Comparison of ENCODE assay signal across 7 cellular contexts in the genomic region with DNA sequence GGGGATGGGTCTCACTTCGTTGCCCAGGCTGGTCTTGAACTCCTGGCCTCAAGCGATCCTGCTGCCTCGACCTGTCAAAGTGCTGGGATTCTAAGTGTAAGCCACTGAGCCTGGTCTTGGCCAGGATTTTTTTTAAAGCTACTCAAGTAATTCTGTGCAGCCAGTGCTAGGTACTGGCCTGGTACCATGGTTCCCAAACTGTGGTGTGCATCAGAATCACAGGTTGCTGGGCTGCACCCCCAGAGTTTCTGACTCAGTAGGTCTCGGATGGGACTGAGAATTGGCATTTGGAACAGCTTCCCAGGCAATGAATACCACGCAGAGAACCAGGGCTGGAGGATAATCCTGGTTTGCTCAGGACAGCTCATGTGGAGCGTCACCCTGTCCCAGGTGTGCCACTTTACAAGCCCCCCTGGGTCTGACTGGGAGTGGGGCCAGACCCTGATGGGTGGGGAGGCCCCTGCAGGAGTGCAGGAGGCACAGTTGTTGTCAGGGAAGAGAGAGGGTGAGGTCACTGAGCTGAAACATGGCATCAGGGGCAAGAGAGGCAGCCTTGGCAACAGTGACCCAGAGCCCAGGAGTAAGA. TPM values are rescaled to one million over a fixed set of nuclear protein-coding genes. Genes with fewer than 3 reads are reported as not detected.
DNase-seq lines count a peak whose midpoint lies in the region; ATAC-seq and TF ChIP-seq lines count a peak whose summit lies in the region.

No MANE protein-coding gene starts in this region.

- H3K4me1 Mint-ChIP-seq in stimulated activated memory B cell treated with anti-CD40 and anti-IgM and Interleukin-4, amounts not matched to agents 10 μg/mL and 1 μg/mL and 100 μg/mL, for 72 hours = peaks cover 11% of the 10 kb centered on the region

- WGBS in gastroesophageal sphincter (ENCODE audit: low coverage in 1 of 2), 2 donors = no CpG with 5 or more reads among the region's 6 CpGs

- H3K9me3 ChIP-seq in HCT116 (ENCODE audit: control insufficient read depth in 1 of 2, insufficient read depth in 1 of 2, low read depth in 1 of 2, low read length in 2 of 2) (no peaks in the 10 kb centered on the region), RWPE2 (ENCODE audit: severe bottlenecking) (no peaks in the 10 kb centered on the region), gastroesophageal sphincter (no peaks in the 10 kb centered on the region)

- H3K4me1 ChIP-seq in HCT116 (ENCODE audit: control insufficient read depth in 1 of 2, insufficient read depth in 2 of 2, low read length in 2 of 2) (peaks cover 54 to 84% of the 10 kb centered on the region in 2 experiments), RWPE2 (ENCODE audit: insufficient read depth, poor library complexity, severe bottlenecking) (peaks cover 6% of the 10 kb centered on the region), gastroesophageal sphincter (peaks cover 0 to 81% (median 27%) of the 10 kb centered on the region in 3 donors)

- intact Hi-C loops in HCT116 (cut with micrococcal nuclease) = no loop called here

- H3K9ac ChIP-seq in HCT116 (ENCODE audit: low read length) = peak overlapping the region; percentile 59

- H3K27ac ChIP-seq in HCT116 (ENCODE audit: low read depth, low read length) (peak overlapping the region; percentile 79), RWPE2 (ENCODE audit: poor library complexity, severe bottlenecking) (peak overlapping the region; percentile 19), gastroesophageal sphincter (peak overlapping the region; percentile 94 to 99 (median 98))

- H3K9me3 Mint-ChIP-seq in stimulated activated memory B cell treated with anti-CD40 and anti-IgM and Interleukin-4, amounts not matched to agents 10 μg/mL and 1 μg/mL and 100 μg/mL, for 72 hours = no peaks in the 10 kb centered on the region

- no peaks in the 10 kb centered on the region for H3K79me2 ChIP-seq in HCT116 (ENCODE audit: insufficient read depth, low read length)

- no peak for TF ChIP-seq RAD21 in HCT116 (IDR thresholded peaks at IDR 0.05; ENCODE audit: low read depth)

- H3K4me3 Mint-ChIP-seq in stimulated activated memory B cell treated with anti-CD40 and anti-IgM and Interleukin-4, amounts not matched to agents 10 μg/mL and 1 μg/mL and 100 μg/mL, for 72 hours = peak overlapping the region; percentile 78

- H3K36me3 ChIP-seq in HCT116 (ENCODE audit: control insufficient read depth in 1 of 2, insufficient read depth in 2 of 2, low read length in 2 of 2) = no peaks in the 10 kb centered on the region; a peak in 1 of 4 replicates
- no peaks in the 10 kb centered on the region for H3K36me3 ChIP-seq in RWPE2 (ENCODE audit: low read depth)
- H3K36me3 ChIP-seq in gastroesophageal sphincter = peaks cover 0 to 15% of the 10 kb centered on the region in 2 donors

- H3K9me2 ChIP-seq in HCT116 (ENCODE audit: insufficient read depth) = no peaks in the 10 kb centered on the region

- CTCF ChIA-PET in HCT116 (lab: Charles Lee) = interaction anchor here (0.6 to 12.4 kb wide), 24 partner anchors 8 to 312 kb away, joined by 3 to 288 read pairs (median 5); partner anchors contain the start of genes CUEDC1, MRPS23, SRSF1 and VEZF1

- no peaks in the 10 kb centered on the region for H3K27me3 ChIP-seq in HCT116 (ENCODE audit: insufficient read depth, low read length)
- H3K27me3 ChIP-seq in RWPE2 (ENCODE audit: insufficient read depth, poor library complexity, severe bottlenecking) = no peaks in the 10 kb centered on the region
- H3K27me3 ChIP-seq in gastroesophageal sphincter = no peaks in the 10 kb centered on the region

- ATAC-seq in HCT116 = peak; percentile 5
- ATAC-seq in RWPE2 (ENCODE audit: low read depth) = no peak; the same call in 2 of the 3 replicates
- no peak for ATAC-seq in gastroesophageal sphincter
- no peak for ATAC-seq in stimulated activated memory B cell treated with anti-CD40 and anti-IgM and Interleukin-4, amounts not matched to agents 10 μg/mL and 1 μg/mL and 100 μg/mL, for 72 hours
- no peak for ATAC-seq in GM19395 (IDR thresholded peaks at IDR 0.05; ENCODE audit: unreplicated experiment)
- ATAC-seq in GM21619 (IDR thresholded peaks at IDR 0.05; ENCODE audit: unreplicated experiment) = no peak

- TF ChIP-seq CTCF in HCT116 (IDR thresholded peaks at IDR 0.05 in 2 of 3, conservative IDR thresholded peaks at IDR 0.05 in 1 of 3; ENCODE audit: borderline replicate concordance in 1 of 3, insufficient read depth in 1 of 3, low read depth in 2 of 3, low read length in 2 of 3) (no peak), RWPE2 (IDR thresholded peaks at IDR 0.05; ENCODE audit: poor library complexity, severe bottlenecking) (no peak), gastroesophageal sphincter (IDR thresholded peaks at IDR 0.05) (no peak)

- H3K27ac Mint-ChIP-seq in stimulated activated memory B cell treated with anti-CD40 and anti-IgM and Interleukin-4, amounts not matched to agents 10 μg/mL and 1 μg/mL and 100 μg/mL, for 72 hours = peak overlapping the region; percentile 7

- H3K4me3 ChIP-seq in HCT116 (replicated peaks in 1 of 2; ENCODE audit: low read depth in 1 of 2, low read length in 2 of 2) (peak overlapping the region; percentile 38 to 51), RWPE2 (ENCODE audit: severe bottlenecking) (no peak overlapping the region), gastroesophageal sphincter (peak overlapping the region in 1 of 2 donors; percentile 63)

- H3K4me2 ChIP-seq in HCT116 (ENCODE audit: low read length) = peak overlapping the region; percentile 86

- TF ChIP-seq POLR2A in HCT116 (IDR thresholded peaks at IDR 0.05; ENCODE audit: borderline replicate concordance, extremely low read depth, insufficient read depth, insufficient read length) = no peak
- no peak for TF ChIP-seq POLR2A in gastroesophageal sphincter (IDR thresholded peaks at IDR 0.05)

- no peaks in the 10 kb centered on the region for H3K36me3 Mint-ChIP-seq in stimulated activated memory B cell treated with anti-CD40 and anti-IgM and Interleukin-4, amounts not matched to agents 10 μg/mL and 1 μg/mL and 100 μg/mL, for 72 hours

- POLR2A ChIA-PET in HCT116 (lab: Charles Lee) = interaction anchor here (0.6 to 4.2 kb wide), 17 partner anchors 9 to 194 kb away, joined by 3 to 53 read pairs (median 4); partner anchors contain the start of genes MRPS23, SRSF1 and VEZF1

- peaks cover 37% of the 10 kb centered on the region for H3K27me3 Mint-ChIP-seq in stimulated activated memory B cell treated with anti-CD40 and anti-IgM and Interleukin-4, amounts not matched to agents 10 μg/mL and 1 μg/mL and 100 μg/mL, for 72 hours

- H4K20me1 ChIP-seq in HCT116 (ENCODE audit: insufficient read depth) = no peaks in the 10 kb centered on the region

- TF ChIP-seq EP300 in gastroesophageal sphincter (IDR thresholded peaks at IDR 0.05) = no peak

- no peak overlapping the region for H2AFZ ChIP-seq in HCT116 (ENCODE audit: low read depth, low read length, poor library complexity, severe bottlenecking)

- RAD21 ChIA-PET in HCT116 (lab: Charles Lee; ENCODE audit: low non-redundant PET in 1 of 2, low total read pairs in 2 of 2, uncharacterized antibody in 2 of 2, unreplicated experiment in 2 of 2) = interaction anchor here (0.6 to 2.3 kb wide), 41 partner anchors 9 to 252 kb away, joined by 3 to 18 read pairs (median 4); partner anchors contain the start of genes CUEDC1 (in 2 of the 2), MRPS23 (in 2 of the 2), DYNLL2 (in 1 of the 2) and SRSF1 (in 1 of the 2)

- DNase-seq in HCT116 (ENCODE audit: low read depth, low spot score) (no peak), RWPE2 (ENCODE audit: low spot score) (no peak), NCI-H1092 treated with DMSO at 0.1 percent for 48 hours (lab: John Stamatoyannopoulos, UW) (no peak)

- no TSS peak for BruUV-seq in HCT116 (replicated peaks; lab: Mats Ljungman, UMichigan)

TF ChIP-seq in HCT116, 20 proteins besides CTCF, POLR2A, EP300 and RAD21 (continues in another document):
- TF ChIP-seq SRF (IDR thresholded peaks at IDR 0.05; ENCODE audit: low read depth) (no peak), CBX3 (IDR thresholded peaks at IDR 0.05; ENCODE audit: low read depth) (no peak), SP1 (IDR thresholded peaks at IDR 0.05; ENCODE audit: low read depth) (no peak), ZNF274 (IDR thresholded peaks at IDR 0.05; ENCODE audit: low read depth, low read length) (no peak), EZH2 (IDR thresholded peaks at IDR 0.05) (no peak), MAX (IDR thresholded peaks at IDR 0.05) (no peak), ELF1 (IDR thresholded peaks at IDR 0.05; ENCODE audit: borderline replicate concordance, low read depth) (no peak)
- TF ChIP-seq, protein P1, sequence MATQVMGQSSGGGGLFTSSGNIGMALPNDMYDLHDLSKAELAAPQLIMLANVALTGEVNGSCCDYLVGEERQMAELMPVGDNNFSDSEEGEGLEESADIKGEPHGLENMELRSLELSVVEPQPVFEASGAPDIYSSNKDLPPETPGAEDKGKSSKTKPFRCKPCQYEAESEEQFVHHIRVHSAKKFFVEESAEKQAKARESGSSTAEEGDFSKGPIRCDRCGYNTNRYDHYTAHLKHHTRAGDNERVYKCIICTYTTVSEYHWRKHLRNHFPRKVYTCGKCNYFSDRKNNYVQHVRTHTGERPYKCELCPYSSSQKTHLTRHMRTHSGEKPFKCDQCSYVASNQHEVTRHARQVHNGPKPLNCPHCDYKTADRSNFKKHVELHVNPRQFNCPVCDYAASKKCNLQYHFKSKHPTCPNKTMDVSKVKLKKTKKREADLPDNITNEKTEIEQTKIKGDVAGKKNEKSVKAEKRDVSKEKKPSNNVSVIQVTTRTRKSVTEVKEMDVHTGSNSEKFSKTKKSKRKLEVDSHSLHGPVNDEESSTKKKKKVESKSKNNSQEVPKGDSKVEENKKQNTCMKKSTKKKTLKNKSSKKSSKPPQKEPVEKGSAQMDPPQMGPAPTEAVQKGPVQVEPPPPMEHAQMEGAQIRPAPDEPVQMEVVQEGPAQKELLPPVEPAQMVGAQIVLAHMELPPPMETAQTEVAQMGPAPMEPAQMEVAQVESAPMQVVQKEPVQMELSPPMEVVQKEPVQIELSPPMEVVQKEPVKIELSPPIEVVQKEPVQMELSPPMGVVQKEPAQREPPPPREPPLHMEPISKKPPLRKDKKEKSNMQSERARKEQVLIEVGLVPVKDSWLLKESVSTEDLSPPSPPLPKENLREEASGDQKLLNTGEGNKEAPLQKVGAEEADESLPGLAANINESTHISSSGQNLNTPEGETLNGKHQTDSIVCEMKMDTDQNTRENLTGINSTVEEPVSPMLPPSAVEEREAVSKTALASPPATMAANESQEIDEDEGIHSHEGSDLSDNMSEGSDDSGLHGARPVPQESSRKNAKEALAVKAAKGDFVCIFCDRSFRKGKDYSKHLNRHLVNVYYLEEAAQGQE (IDR thresholded peaks at IDR 0.05; ENCODE audit: low read depth) = no peak
- TF ChIP-seq, protein P2, sequence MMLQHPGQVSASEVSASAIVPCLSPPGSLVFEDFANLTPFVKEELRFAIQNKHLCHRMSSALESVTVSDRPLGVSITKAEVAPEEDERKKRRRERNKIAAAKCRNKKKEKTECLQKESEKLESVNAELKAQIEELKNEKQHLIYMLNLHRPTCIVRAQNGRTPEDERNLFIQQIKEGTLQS (IDR thresholded peaks at IDR 0.05) = no peak

RNA-seq across cellular contexts. Expression of gene MRPS23, which starts 10.7 kb away (rescaled TPM):
- 109 TPM for total RNA-seq in HCT116 (2021; ENCODE audit: unreplicated experiment)
- polyA plus RNA-seq in HCT116 (2012) = 69.5 and 101 TPM in 2 replicates
- 10 to 100 TPM; 23.0 to 24.8 (median 24.5) TPM for total RNA-seq in gastroesophageal sphincter

Comparison
In these comparisons a context has a peak if more than half of its experiments do, and no peak if none do; other contexts are left out.
1. H3K27ac ChIP-seq: peak in every context shown above with its lines; median percentile 98 in gastroesophageal sphincter; 79 in HCT116; 19 in RWPE2.